ENCODE assay signal across 17 cellular contexts in genomic region chr13:20387006-20387405, GRCh38.
DNase-seq lines count a peak whose midpoint lies in the region; ATAC-seq and TF ChIP-seq lines count a peak whose summit lies in the region.
"Had no signal": no experiment of that assay in that cellular context is flagged by ENCODE, and none has a peak within 500 bp of the region (broad histone marks: within the 10 kb centered on the region; RNA-seq: fewer than 3 reads in every experiment).

No MANE protein-coding gene starts in this region.

- ATAC-seq in HG02642 (IDR thresholded peaks at IDR 0.05; ENCODE audit: poor library complexity, unreplicated experiment): no peak

- H3K27ac ChIP-seq in VCaP (0 out of 2 replicates have a peak overlapping the region, but pooled peaks have one; percentile 7), coronary artery (no peak overlapping the region)
- H3K27ac ChIP-seq: SJCRH30 had no signal

- TF ChIP-seq CTCF in VCaP (conservative IDR thresholded peaks at IDR 0.05): no peak
- TF ChIP-seq CTCF in coronary artery (IDR thresholded peaks at IDR 0.05): no peak
- no peak for TF ChIP-seq CTCF in osteocyte (IDR thresholded peaks at IDR 0.05)

- H3K27ac Mint-ChIP-seq in activated naive CD4-positive, alpha-beta T cell treated with anti-CD3 and anti-CD28 coated beads, Interleukin-2, amount 50 U/mL, for 24 hours: peak overlapping the region; percentile 19
- no peak overlapping the region for H3K27ac Mint-ChIP-seq in osteocyte (ENCODE audit: unreplicated experiment)

- no peak overlapping the region for H3K4me3 Mint-ChIP-seq in activated naive CD4-positive, alpha-beta T cell treated with anti-CD3 and anti-CD28 coated beads, Interleukin-2, amount 50 U/mL, for 24 hours
- H3K4me3 Mint-ChIP-seq in osteocyte (ENCODE audit: unreplicated experiment): no peak overlapping the region
- H3K4me3 Mint-ChIP-seq: CD4-positive, CD25-positive, alpha-beta regulatory T cell had no signal

- H3K4me1 Mint-ChIP-seq in activated naive CD4-positive, alpha-beta T cell treated with anti-CD3 and anti-CD28 coated beads, Interleukin-2, amount 50 U/mL, for 24 hours: peaks cover 10% of the 10 kb centered on the region
- peaks cover 6% of the 10 kb centered on the region for H3K4me1 Mint-ChIP-seq in osteocyte (ENCODE audit: unreplicated experiment)

- H3K27me3 Mint-ChIP-seq in activated naive CD4-positive, alpha-beta T cell treated with anti-CD3 and anti-CD28 coated beads, Interleukin-2, amount 50 U/mL, for 24 hours: no peaks in the 10 kb centered on the region
- peaks cover 25% of the 10 kb centered on the region for H3K27me3 Mint-ChIP-seq in osteocyte (ENCODE audit: unreplicated experiment)

- no peak overlapping the region for H3K4me3 ChIP-seq in coronary artery
- H3K4me3 ChIP-seq: SJCRH30 had no signal

- H3K36me3 Mint-ChIP-seq in activated naive CD4-positive, alpha-beta T cell treated with anti-CD3 and anti-CD28 coated beads, Interleukin-2, amount 50 U/mL, for 24 hours: peaks cover 3% of the 10 kb centered on the region
- no peaks in the 10 kb centered on the region for H3K36me3 Mint-ChIP-seq in osteocyte (ENCODE audit: unreplicated experiment)
- H3K36me3 Mint-ChIP-seq: CD4-positive, CD25-positive, alpha-beta regulatory T cell had no signal

- H3K9me3 Mint-ChIP-seq in activated naive CD4-positive, alpha-beta T cell treated with anti-CD3 and anti-CD28 coated beads, Interleukin-2, amount 50 U/mL, for 24 hours: no peaks in the 10 kb centered on the region
- no peaks in the 10 kb centered on the region for H3K9me3 Mint-ChIP-seq in osteocyte (ENCODE audit: unreplicated experiment)

- no peak for DNase-seq in activated naive CD4-positive, alpha-beta T cell (lab: John Stamatoyannopoulos, UW)
- DNase-seq in coronary artery (ENCODE audit: low spot score) (peak; percentile 29), osteocyte (ENCODE audit: extremely low spot score, unreplicated experiment) (peak; percentile 72), NCI-H510A treated with DMSO at 0.1 percent for 48 hours (lab: John Stamatoyannopoulos, UW) (no peak)
- DNase-seq in activated CD8-positive, alpha-beta memory T cell treated with anti-CD3 and anti-CD28 coated beads, Interleukin-2, amount 50 U/mL, for 48 hours: no peak
- DNase-seq: CD4-positive, CD25-positive, alpha-beta regulatory T cell; DMS79; MM.1S; NCI-H1048; NCI-H1417 treated with DMSO at 0.1 percent for 48 hours; NCI-H187; NCI-H446; NCI-H526 treated with DMSO at 0.1 percent for 48 hours; SJCRH30 had no signal

Comparison
In these comparisons a context has a peak if more than half of its experiments do, and no peak if none do; other contexts are left out.
1. DNase-seq: peak in coronary artery (single experiment) and osteocyte (single experiment); none in activated naive CD4-positive, alpha-beta T cell (0 of 4), activated CD8-positive, alpha-beta memory T cell treated with anti-CD3 and anti-CD28 coated beads, Interleukin-2, amount 50 U/mL, for 48 hours (single experiment) and NCI-H510A treated with DMSO at 0.1 percent for 48 hours (single experiment).